ENCODE assay signal across 32 cellular contexts in the genomic region with DNA sequence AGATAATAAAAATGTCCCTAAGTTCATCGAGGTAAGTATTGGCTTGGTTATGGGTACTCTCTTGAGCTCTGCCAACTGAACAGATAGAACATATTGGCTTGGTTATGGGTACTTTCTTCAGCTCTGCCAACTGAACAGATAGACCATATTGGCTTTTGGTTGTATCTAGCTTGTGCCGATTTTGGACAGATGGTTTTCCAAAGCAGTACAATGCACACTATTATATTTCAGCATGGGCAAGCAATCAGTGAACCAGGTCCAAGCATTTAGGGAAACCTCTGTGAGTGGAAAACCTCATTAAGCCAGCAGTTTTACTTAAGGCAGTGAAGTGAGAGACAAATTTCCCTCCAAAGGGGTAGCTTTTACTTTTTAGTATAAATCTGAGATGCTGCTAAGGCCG.
"Had no signal": no experiment of that assay in that cellular context is flagged by ENCODE, and none has a peak within 500 bp of the region (broad histone marks: within the 10 kb centered on the region; RNA-seq: fewer than 3 reads in every experiment).

No MANE protein-coding gene starts in this region.

- H3K27ac Mint-ChIP-seq: activated CD4-positive, alpha-beta memory T cell treated with anti-CD3 and anti-CD28 coated beads for 36 hours; activated CD4-positive, alpha-beta T cell treated with anti-CD3 and anti-CD28 coated beads for 36 hours; activated CD4-positive, alpha-beta T cell treated with anti-CD3 and anti-CD28 coated beads, Interleukin-2, amount 10 ng/mL, durations not matched to agents 24 days and 14 days; activated CD8-positive, alpha-beta memory T cell treated with anti-CD3 and anti-CD28 coated beads, Interleukin-2, amount 10 ng/mL, durations not matched to agents 7 days and 5 days; activated CD8-positive, alpha-beta T cell treated with anti-CD3 and anti-CD28 coated beads, Interleukin-2, amount 10 ng/mL, durations not matched to agents 7 days and 5 days; activated naive CD4-positive, alpha-beta T cell treated with anti-CD3 and anti-CD28 coated beads for 36 hours; activated naive CD4-positive, alpha-beta T cell treated with anti-CD3 and anti-CD28 coated beads, Interleukin-2, amount 50 U/mL, for 24 hours; activated naive CD8-positive, alpha-beta T cell treated with anti-CD3 and anti-CD28 coated beads for 36 hours; activated naive CD8-positive, alpha-beta T cell treated with anti-CD3 and anti-CD28 coated beads, Interleukin-2, amount 50 U/mL, for 24 hours; activated T-helper 1 cell treated with anti-CD3 and anti-CD28 coated beads, Interleukin-12 subunit alpha, Interleukin-12 subunit beta, Interleukin-2, Interleukin-4 antibody, amounts not matched to agents 30 ng/mL and 10 ng/mL and 1 ng/mL, durations not matched to agents 14 hours and 24 hours and 36 hours; activated T-helper 2 cell treated with anti-CD3 and anti-CD28 coated beads, Interferon-gamma antibody, Interleukin-2, Interleukin-4, amounts not matched to agents 10 μg/mL and 5 μg/mL and 100 μg/mL, durations not matched to agents 14 hours and 24 hours and 36 hours; dendritic cell treated with granulocyte-macrophage colony-stimulating factor and Interleukin-4, amounts not matched to agents 40 ng/mL and 50 ng/mL, for 4 days; endodermal cell had no signal

- H3K9me3 Mint-ChIP-seq: activated CD4-positive, alpha-beta T cell treated with anti-CD3 and anti-CD28 coated beads, Interleukin-2, amount 10 ng/mL, durations not matched to agents 24 days and 14 days; activated naive CD4-positive, alpha-beta T cell treated with anti-CD3 and anti-CD28 coated beads, Interleukin-2, amount 50 U/mL, for 24 hours had no signal

- DNase-seq: activated CD4-positive, alpha-beta memory T cell treated with anti-CD3 and anti-CD28 coated beads for 36 hours; activated CD4-positive, alpha-beta T cell treated with anti-CD3 and anti-CD28 coated beads for 36 hours; activated CD4-positive, alpha-beta T cell treated with anti-CD3 and anti-CD28 coated beads, Interleukin-2, amount 10 ng/mL, durations not matched to agents 24 days and 14 days; activated CD4-positive, CD25-positive, alpha-beta regulatory T cell; activated CD4-positive, CD25-positive, alpha-beta regulatory T cell treated with anti-CD3 and anti-CD28 coated beads, Interleukin-2, amount 50 U/mL, for 72 hours; activated CD8-positive, alpha-beta memory T cell treated with anti-CD3 and anti-CD28 coated beads, Interleukin-2, amount 10 ng/mL, durations not matched to agents 7 days and 5 days; activated CD8-positive, alpha-beta memory T cell treated with anti-CD3 and anti-CD28 coated beads, Interleukin-2, amount 50 U/mL, for 4 hours; activated CD8-positive, alpha-beta T cell treated with anti-CD3 and anti-CD28 coated beads, Interleukin-2, amount 10 ng/mL, durations not matched to agents 7 days and 5 days; activated effector memory CD4-positive, alpha-beta T cell treated with anti-CD3 and anti-CD28 coated beads, Interleukin-2, amount 50 U/mL, for 16 hours; activated naive CD4-positive, alpha-beta T cell treated with anti-CD3 and anti-CD28 coated beads for 36 hours; activated naive CD8-positive, alpha-beta T cell treated with anti-CD3 and anti-CD28 coated beads for 36 hours; activated naive CD8-positive, alpha-beta T cell treated with anti-CD3 and anti-CD28 coated beads, Interleukin-2, amount 50 U/mL, for 24 hours; activated T-cell treated with anti-CD3 and anti-CD28 coated beads, Interleukin-2, amount 50 U/mL, for 1 hour; activated T-cell treated with anti-CD3 and anti-CD28 coated beads, Interleukin-2, amount 50 U/mL, for 48 hours; adrenal gland; amygdala; aorta; body of pancreas; caudate nucleus; cerebellar nuclear complex; dorsolateral prefrontal cortex; effector memory CD4-positive, alpha-beta T cell; endodermal cell; foreskin fibroblast; head of caudate nucleus; T-helper 2 cell had no signal

- H3K4me1 ChIP-seq: adrenal gland, body of pancreas had no signal

- H3K27ac ChIP-seq: adrenal gland, body of pancreas, coronary artery, dorsolateral prefrontal cortex had no signal

- H3K4me3 Mint-ChIP-seq: activated CD4-positive, alpha-beta memory T cell treated with anti-CD3 and anti-CD28 coated beads for 36 hours; activated CD4-positive, alpha-beta T cell treated with anti-CD3 and anti-CD28 coated beads for 36 hours; activated CD4-positive, alpha-beta T cell treated with anti-CD3 and anti-CD28 coated beads, Interleukin-2, amount 10 ng/mL, durations not matched to agents 24 days and 14 days; activated CD8-positive, alpha-beta memory T cell treated with anti-CD3 and anti-CD28 coated beads, Interleukin-2, amount 10 ng/mL, durations not matched to agents 7 days and 5 days; activated CD8-positive, alpha-beta T cell treated with anti-CD3 and anti-CD28 coated beads, Interleukin-2, amount 10 ng/mL, durations not matched to agents 7 days and 5 days; activated naive CD4-positive, alpha-beta T cell treated with anti-CD3 and anti-CD28 coated beads for 36 hours; activated naive CD4-positive, alpha-beta T cell treated with anti-CD3 and anti-CD28 coated beads, Interleukin-2, amount 50 U/mL, for 24 hours; activated naive CD8-positive, alpha-beta T cell treated with anti-CD3 and anti-CD28 coated beads for 36 hours; activated naive CD8-positive, alpha-beta T cell treated with anti-CD3 and anti-CD28 coated beads, Interleukin-2, amount 50 U/mL, for 24 hours; activated T-helper 1 cell treated with anti-CD3 and anti-CD28 coated beads, Interleukin-12 subunit alpha, Interleukin-12 subunit beta, Interleukin-2, Interleukin-4 antibody, amounts not matched to agents 30 ng/mL and 10 ng/mL and 1 ng/mL, durations not matched to agents 14 hours and 24 hours and 36 hours; dendritic cell treated with granulocyte-macrophage colony-stimulating factor and Interleukin-4, amounts not matched to agents 40 ng/mL and 50 ng/mL, for 4 days; endodermal cell had no signal

- H3K27me3 Mint-ChIP-seq: activated CD4-positive, alpha-beta memory T cell treated with anti-CD3 and anti-CD28 coated beads for 36 hours; activated CD4-positive, alpha-beta T cell treated with anti-CD3 and anti-CD28 coated beads for 36 hours; activated CD4-positive, alpha-beta T cell treated with anti-CD3 and anti-CD28 coated beads, Interleukin-2, amount 10 ng/mL, durations not matched to agents 24 days and 14 days; activated CD8-positive, alpha-beta memory T cell treated with anti-CD3 and anti-CD28 coated beads, Interleukin-2, amount 10 ng/mL, durations not matched to agents 7 days and 5 days; activated naive CD4-positive, alpha-beta T cell treated with anti-CD3 and anti-CD28 coated beads, Interleukin-2, amount 50 U/mL, for 24 hours; activated naive CD8-positive, alpha-beta T cell treated with anti-CD3 and anti-CD28 coated beads for 36 hours; activated naive CD8-positive, alpha-beta T cell treated with anti-CD3 and anti-CD28 coated beads, Interleukin-2, amount 50 U/mL, for 24 hours; dendritic cell treated with granulocyte-macrophage colony-stimulating factor and Interleukin-4, amounts not matched to agents 40 ng/mL and 50 ng/mL, for 4 days had no signal

- H3K4me3 ChIP-seq: adrenal gland, body of pancreas, coronary artery, dorsolateral prefrontal cortex had no signal

- H3K4me1 Mint-ChIP-seq: activated CD4-positive, alpha-beta T cell treated with anti-CD3 and anti-CD28 coated beads for 36 hours; activated CD4-positive, alpha-beta T cell treated with anti-CD3 and anti-CD28 coated beads, Interleukin-2, amount 10 ng/mL, durations not matched to agents 24 days and 14 days; activated CD8-positive, alpha-beta memory T cell treated with anti-CD3 and anti-CD28 coated beads, Interleukin-2, amount 10 ng/mL, durations not matched to agents 7 days and 5 days; activated naive CD4-positive, alpha-beta T cell treated with anti-CD3 and anti-CD28 coated beads, Interleukin-2, amount 50 U/mL, for 24 hours; activated naive CD8-positive, alpha-beta T cell treated with anti-CD3 and anti-CD28 coated beads for 36 hours; activated naive CD8-positive, alpha-beta T cell treated with anti-CD3 and anti-CD28 coated beads, Interleukin-2, amount 50 U/mL, for 24 hours had no signal

- H3K27me3 ChIP-seq: adrenal gland, body of pancreas, dorsolateral prefrontal cortex had no signal

- H3K36me3 ChIP-seq: adrenal gland had no signal

- H3K36me3 Mint-ChIP-seq: activated CD4-positive, alpha-beta memory T cell treated with anti-CD3 and anti-CD28 coated beads for 36 hours; activated CD8-positive, alpha-beta memory T cell treated with anti-CD3 and anti-CD28 coated beads, Interleukin-2, amount 10 ng/mL, durations not matched to agents 7 days and 5 days; activated naive CD4-positive, alpha-beta T cell treated with anti-CD3 and anti-CD28 coated beads, Interleukin-2, amount 50 U/mL, for 24 hours; activated naive CD8-positive, alpha-beta T cell treated with anti-CD3 and anti-CD28 coated beads for 36 hours had no signal

- ATAC-seq: activated CD4-positive, alpha-beta T cell treated with anti-CD3 and anti-CD28 coated beads for 36 hours; activated CD8-positive, alpha-beta memory T cell treated with anti-CD3 and anti-CD28 coated beads, Interleukin-2, amount 10 ng/mL, durations not matched to agents 7 days and 5 days; activated CD8-positive, alpha-beta T cell treated with anti-CD3 and anti-CD28 coated beads, Interleukin-2, amount 10 ng/mL, durations not matched to agents 7 days and 5 days; activated naive CD8-positive, alpha-beta T cell treated with anti-CD3 and anti-CD28 coated beads, Interleukin-2, amount 50 U/mL, for 24 hours; body of pancreas; esophagus mucosa had no signal
